In genomic region chr5:120436996-120437395, GRCh38 we compare ENCODE assay signal across 18 cellular contexts. TPM values are rescaled to one million over a fixed set of nuclear protein-coding genes. Genes with fewer than 3 reads are reported as not detected.
DNase-seq lines count a peak whose midpoint lies in the region; ATAC-seq and TF ChIP-seq lines count a peak whose summit lies in the region.
"Had no signal": no experiment of that assay in that cellular context is flagged by ENCODE, and none has a peak within 500 bp of the region (broad histone marks: within the 10 kb centered on the region; RNA-seq: fewer than 3 reads in every experiment).

No MANE protein-coding gene starts in this region.

- no peak for TF ChIP-seq POLR2A in IMR-90 (IDR thresholded peaks at IDR 0.05; ENCODE audit: low read depth, low read length)

- TF ChIP-seq RAD21 in IMR-90 (IDR thresholded peaks at IDR 0.05; ENCODE audit: low read length): no peak

- H3K9me3 Mint-ChIP-seq in T-helper 2 cell treated with Interferon-gamma antibody and Interleukin-4, amounts not matched to agents 5 μg/mL and 100 μg/mL, for 36 hours: no peaks in the 10 kb centered on the region
- H3K9me3 Mint-ChIP-seq in activated naive CD4-positive, alpha-beta T cell treated with anti-CD3 and anti-CD28 coated beads, Interleukin-2, amount 50 U/mL, for 72 hours: peaks cover 0 to 4% of the 10 kb centered on the region in 2 donors

- H3K9me1 ChIP-seq in IMR-90 (ENCODE audit: insufficient read depth, low read length): no peaks in the 10 kb centered on the region; the same call in 1 of the 2 replicates

- no peak overlapping the region for H4K5ac ChIP-seq in IMR-90 (ENCODE audit: low read depth, low read length)

- no peak overlapping the region for H2BK20ac ChIP-seq in IMR-90 (ENCODE audit: low read depth, low read length)

- no peak overlapping the region for H2AK5ac ChIP-seq in IMR-90 (ENCODE audit: low read depth, low read length)

- H2AK9ac ChIP-seq in IMR-90 (replicated peaks; ENCODE audit: low read depth, low read length, poor library complexity): no peak overlapping the region

- no peak overlapping the region for H3K14ac ChIP-seq in IMR-90 (replicated peaks; ENCODE audit: low read depth, low read length)

- CTCF ChIA-PET in BJ (lab: Yijun Ruan, JAX) (no interaction called here), IMR-90 (lab: Yijun Ruan, JAX) (no interaction called here), A673 (lab: Charles Lee) (no interaction called here)

- H3K18ac ChIP-seq in IMR-90 (ENCODE audit: low read depth, low read length): no peak overlapping the region

- H4K20me1 ChIP-seq in IMR-90 (ENCODE audit: insufficient read depth, low read length): no peaks in the 10 kb centered on the region
- no peaks in the 10 kb centered on the region for H4K20me1 ChIP-seq in osteoblast (ENCODE audit: insufficient read depth, low read length)

- H3K36me3 ChIP-seq in BJ (ENCODE audit: control insufficient read depth, insufficient read depth, low read length) (no peaks in the 10 kb centered on the region), IMR-90 (ENCODE audit: control insufficient read depth, insufficient read depth, low read length) (no peaks in the 10 kb centered on the region), osteoblast (ENCODE audit: insufficient read depth, low read length) (no peaks in the 10 kb centered on the region), A673 (ENCODE audit: insufficient read depth, low read length, poor library complexity, severe bottlenecking) (no peaks in the 10 kb centered on the region), WERI-Rb-1 (no peaks in the 10 kb centered on the region)

- H4K8ac ChIP-seq in IMR-90 (ENCODE audit: low read depth in 2 of 2, low read length in 2 of 2): no peak overlapping the region

- BruUV-seq in IMR-90 (replicated peaks; lab: Mats Ljungman, UMichigan) (no TSS peak), A673 (replicated peaks; lab: Mats Ljungman, UMichigan) (no TSS peak)

- H3K27ac ChIP-seq in IMR-90 (ENCODE audit: insufficient read depth, low read length): no peak overlapping the region
- no peak overlapping the region for H3K27ac ChIP-seq in osteoblast (ENCODE audit: low read depth, low read length)
- no peak overlapping the region for H3K27ac ChIP-seq in A673 (ENCODE audit: low read depth, low read length, poor library complexity, severe bottlenecking)
- no peak overlapping the region for H3K27ac ChIP-seq in WERI-Rb-1
- H3K27ac ChIP-seq: HL-60 had no signal

- no peak overlapping the region for H3K23ac ChIP-seq in IMR-90 (ENCODE audit: low read depth, low read length)

- intact Hi-C loops in IMR-90 (cut with micrococcal nuclease): no loop called here
- intact Hi-C loops in A673 (cut with micrococcal nuclease; ENCODE audit: unreplicated experiment): no loop called here

- H2BK5ac ChIP-seq in IMR-90 (ENCODE audit: low read depth, low read length, poor library complexity, severe bottlenecking): no peak overlapping the region

- no peak overlapping the region for H3K9ac ChIP-seq in IMR-90 (ENCODE audit: low read depth, low read length)

- H3K79me2 ChIP-seq in osteoblast (ENCODE audit: insufficient read depth, low read length): no peaks in the 10 kb centered on the region

- 0 out of 2 replicates have a peak, but pooled peaks have one; percentile 44 for ATAC-seq in IMR-90 (ENCODE audit: low read depth)
- no peak for ATAC-seq in activated naive CD4-positive, alpha-beta T cell treated with anti-CD3 and anti-CD28 coated beads, Interleukin-2, amount 50 U/mL, for 72 hours
- ATAC-seq: K562, Panc1, Right ventricle myocardium inferior had no signal

- no peaks in the 10 kb centered on the region for H3K4me1 ChIP-seq in IMR-90 (ENCODE audit: control insufficient read depth, insufficient read depth, low read length)
- H3K4me1 ChIP-seq in osteoblast (ENCODE audit: insufficient read depth, low read length): peaks cover 4% of the 10 kb centered on the region
- no peaks in the 10 kb centered on the region for H3K4me1 ChIP-seq in A673 (ENCODE audit: insufficient read depth, low read length, poor library complexity, severe bottlenecking)
- H3K4me1 ChIP-seq: Caco-2 had no signal

- in situ Hi-C loops in IMR-90 (cut with MboI; ENCODE audit: low sequenced_read_pairs): no loop called here

- DNase-seq in BJ (ENCODE audit: low read depth) (peak; percentile 50), IMR-90 (peak; percentile 49), astrocyte of the hippocampus (ENCODE audit: low read depth, low spot score) (peak; percentile 62), osteoblast (ENCODE audit: insufficient read length, low spot score, missing footprints) (peak; percentile 42), A673 (ENCODE audit: low spot score) (no peak), WERI-Rb-1 (no peak)
- no peak for DNase-seq in T-helper 2 cell treated with Interferon-gamma antibody and Interleukin-4, amounts not matched to agents 5 μg/mL and 100 μg/mL, for 36 hours (ENCODE audit: low spot score)
- DNase-seq in activated naive CD4-positive, alpha-beta T cell treated with anti-CD3 and anti-CD28 coated beads, Interleukin-2, amount 50 U/mL, for 72 hours (ENCODE audit: low spot score in 2 of 2): no peak
- DNase-seq: C1 segment of cervical spinal cord, Caco-2, NCI-H187 treated with DMSO at 0.1 percent for 48 hours, NCI-H446 treated with DMSO at 0.1 percent for 48 hours, NCI-H748 treated with DMSO at 0.1 percent for 48 hours had no signal

- no CpG with 5 or more reads among the region's 1 CpG for WGBS in IMR-90 (ENCODE audit: extremely low coverage in 2 of 2, insufficient read length in 1 of 2), 2 experiments

- H3K56ac ChIP-seq in IMR-90 (ENCODE audit: extremely low read depth, insufficient read depth, low read length): no peak overlapping the region

- H3K4ac ChIP-seq in IMR-90 (ENCODE audit: low read depth, low read length): no peak overlapping the region

- no peak overlapping the region for H3K4me3 ChIP-seq in BJ (ENCODE audit: low read depth, low read length)
- no peak overlapping the region for H3K4me3 ChIP-seq in IMR-90 (ENCODE audit: insufficient read depth, low read depth, low read length)
- no peak overlapping the region for H3K4me3 ChIP-seq in osteoblast (ENCODE audit: insufficient read depth, low read length)
- H3K4me3 ChIP-seq in A673 (ENCODE audit: low read depth, low read length, poor library complexity, severe bottlenecking): no peak overlapping the region
- no peak overlapping the region for H3K4me3 ChIP-seq in WERI-Rb-1 (ENCODE audit: low read depth, low read length)
- H3K4me3 ChIP-seq: K562 had no signal

- H4K91ac ChIP-seq in IMR-90 (ENCODE audit: insufficient read depth, low read depth, low read length): no peak overlapping the region

- TF ChIP-seq CTCF in BJ (IDR thresholded peaks at IDR 0.05; ENCODE audit: insufficient read depth, low read depth, low read length): no peak
- TF ChIP-seq CTCF in IMR-90 (conservative IDR thresholded peaks at IDR 0.05; ENCODE audit: low read depth, low read length): no peak
- TF ChIP-seq CTCF in osteoblast (IDR thresholded peaks at IDR 0.05; ENCODE audit: extremely low read depth, low read depth, low read length): no peak
- TF ChIP-seq CTCF in A673 (conservative IDR thresholded peaks at IDR 0.05; ENCODE audit: low read depth, low read length): no peak
- TF ChIP-seq CTCF in WERI-Rb-1 (IDR thresholded peaks at IDR 0.05; ENCODE audit: low read depth, low read length): no peak

- no peaks in the 10 kb centered on the region for H3K79me1 ChIP-seq in IMR-90 (ENCODE audit: low read depth in 1 of 2, low read length in 2 of 2)

- no peak overlapping the region for H2AFZ ChIP-seq in IMR-90 (replicated peaks; ENCODE audit: low read length, poor library complexity)
- no peak overlapping the region for H2AFZ ChIP-seq in osteoblast (ENCODE audit: low read length)

- H3K27me3 Mint-ChIP-seq in T-helper 2 cell treated with Interferon-gamma antibody and Interleukin-4, amounts not matched to agents 5 μg/mL and 100 μg/mL, for 36 hours (ENCODE audit: low read depth): no peaks in the 10 kb centered on the region

- no peaks in the 10 kb centered on the region for H3K4me1 Mint-ChIP-seq in T-helper 2 cell treated with Interferon-gamma antibody and Interleukin-4, amounts not matched to agents 5 μg/mL and 100 μg/mL, for 36 hours (ENCODE audit: low read depth)

- H3K4me3 Mint-ChIP-seq in T-helper 2 cell treated with Interferon-gamma antibody and Interleukin-4, amounts not matched to agents 5 μg/mL and 100 μg/mL, for 36 hours: no peak overlapping the region

- H3K4me2 ChIP-seq in IMR-90 (ENCODE audit: low read depth, low read length) (no peak overlapping the region), osteoblast (ENCODE audit: insufficient read depth, low read length) (no peak overlapping the region)

- no peaks in the 10 kb centered on the region for H3K36me3 Mint-ChIP-seq in T-helper 2 cell treated with Interferon-gamma antibody and Interleukin-4, amounts not matched to agents 5 μg/mL and 100 μg/mL, for 36 hours (ENCODE audit: low read depth)
- H3K36me3 Mint-ChIP-seq in activated naive CD4-positive, alpha-beta T cell treated with anti-CD3 and anti-CD28 coated beads, Interleukin-2, amount 50 U/mL, for 72 hours: peaks cover 0 to 4% of the 10 kb centered on the region in 2 donors

- no peak overlapping the region for H2BK120ac ChIP-seq in IMR-90 (ENCODE audit: low read depth, low read length)

- H3K27ac Mint-ChIP-seq in T-helper 2 cell treated with Interferon-gamma antibody and Interleukin-4, amounts not matched to agents 5 μg/mL and 100 μg/mL, for 36 hours: no peak overlapping the region
- H3K27ac Mint-ChIP-seq in activated naive CD4-positive, alpha-beta T cell treated with anti-CD3 and anti-CD28 coated beads, Interleukin-2, amount 50 U/mL, for 72 hours: no peak overlapping the region

- H3K27me3 ChIP-seq in BJ (ENCODE audit: control insufficient read depth, insufficient read depth, low read length) (no peaks in the 10 kb centered on the region), IMR-90 (ENCODE audit: control insufficient read depth, insufficient read depth, low read length) (no peaks in the 10 kb centered on the region), osteoblast (ENCODE audit: insufficient read depth, low read length) (no peaks in the 10 kb centered on the region), A673 (replicated peaks; ENCODE audit: insufficient read depth, low read depth, low read length, poor library complexity) (no peaks in the 10 kb centered on the region), WERI-Rb-1 (ENCODE audit: insufficient read depth, low read depth, severe bottlenecking) (no peaks in the 10 kb centered on the region)

- POLR2A ChIA-PET in BJ (lab: Charles Lee) (no interaction called here), IMR-90 (lab: Charles Lee; ENCODE audit: unreplicated experiment) (no interaction called here), A673 (lab: Charles Lee; ENCODE audit: low non-redundant PET) (no interaction called here)

- no peak overlapping the region for H2BK15ac ChIP-seq in IMR-90 (ENCODE audit: low read depth, low read length)

- dilution Hi-C loops in IMR-90 (cut with HindIII; ENCODE audit: low sequenced_read_pairs, unreplicated experiment): no loop called here

- no peaks in the 10 kb centered on the region for H3K9me3 ChIP-seq in IMR-90 (ENCODE audit: control insufficient read depth, insufficient read depth, low read length)
- no peaks in the 10 kb centered on the region for H3K9me3 ChIP-seq in osteoblast (ENCODE audit: low read depth, low read length)
- no peaks in the 10 kb centered on the region for H3K9me3 ChIP-seq in A673 (ENCODE audit: low read depth, low read length, poor library complexity, severe bottlenecking)
- no peaks in the 10 kb centered on the region for H3K9me3 ChIP-seq in WERI-Rb-1 (ENCODE audit: severe bottlenecking)
- H3K9me3 ChIP-seq: Caco-2 had no signal

RNA-seq across cellular contexts. Expression of gene PRR16, which starts 27.1 kb away (rescaled TPM):
- polyA plus RNA-seq in BJ (2011; rRNA removed): 44.8 and 48.7 TPM in 2 replicates
- 14.5 and 20.4 TPM in 2 replicates for polyA minus RNA-seq in BJ (2011; rRNA and poly(A)+ RNA removed)
- total RNA-seq in IMR-90 (2012; rRNA removed): 9.9 and 10.6 TPM in 2 replicates
- polyA plus RNA-seq in IMR-90 (2012; rRNA removed): 45.2 and 52.9 TPM in 2 replicates
- 21.4 and 25.6 TPM in 2 replicates for polyA plus RNA-seq in IMR-90 (2012; cell fraction: cytosol; rRNA removed)
- polyA plus RNA-seq in IMR-90 (2012; cell fraction: nucleus; rRNA removed; ENCODE audit: low replicate concordance): 9.8 and 36.9 TPM in 2 replicates
- 30.4 and 36.2 TPM in 2 replicates for total RNA-seq in osteoblast
- not detected in 2 replicates for total RNA-seq in A673 (2021)
- total RNA-seq in activated naive CD4-positive, alpha-beta T cell treated with anti-CD3 and anti-CD28 coated beads, Interleukin-2, amount 50 U/mL, for 72 hours: not detected
- total RNA-seq: Caco-2, G401 had no signal

Comparison
In these comparisons a context has a peak if more than half of its experiments do, and no peak if none do; other contexts are left out.
1. DNase-seq: peak in BJ (single experiment), IMR-90 (single experiment), astrocyte of the hippocampus (single experiment) and osteoblast (single experiment); none in A673 (single experiment), T-helper 2 cell treated with Interferon-gamma antibody and Interleukin-4, amounts not matched to agents 5 μg/mL and 100 μg/mL, for 36 hours (single experiment), activated naive CD4-positive, alpha-beta T cell treated with anti-CD3 and anti-CD28 coated beads, Interleukin-2, amount 50 U/mL, for 72 hours (0 of 2) and WERI-Rb-1 (single experiment).